ENCODE assay signal across 24 cellular contexts in genomic region chr14:42307239-42307825, GRCh38.
"Had no signal": no experiment of that assay in that cellular context is flagged by ENCODE, and none has a peak within 500 bp of the region (broad histone marks: within the 10 kb centered on the region; RNA-seq: fewer than 3 reads in every experiment).

No MANE protein-coding gene starts in this region.

- H3K27ac ChIP-seq: dorsolateral prefrontal cortex, epithelial cell of prostate, gastrocnemius medialis, lower lobe of right lung, ovary, psoas muscle, skin epidermis, spleen, thoracic aorta, transverse colon, upper lobe of right lung, uterus had no signal

- H3K36me3 ChIP-seq: gastrocnemius medialis, lower lobe of right lung, ovary, spleen, thoracic aorta, transverse colon, upper lobe of right lung, uterus had no signal

- H3K9me3 ChIP-seq: gastrocnemius medialis, ovary had no signal

- H3K27me3 ChIP-seq: dorsolateral prefrontal cortex, gastrocnemius medialis, ovary, spleen, transverse colon, upper lobe of right lung, uterus had no signal

- H3K4me3 ChIP-seq: dorsolateral prefrontal cortex, gastrocnemius medialis, lower lobe of right lung, ovary, psoas muscle, skin epidermis, spleen, thoracic aorta, transverse colon, upper lobe of right lung, uterus had no signal

- ATAC-seq: esophagus mucosa; gastrocnemius medialis; left ventricle myocardium superior; lower lobe of right lung; natural killer cell; psoas muscle; right cardiac atrium; stimulated activated naive B cell treated with anti-CD40 and anti-IgM and Interleukin-4, amounts not matched to agents 10 μg/mL and 1 μg/mL and 100 μg/mL, for 72 hours; upper lobe of right lung had no signal

- DNase-seq: dorsolateral prefrontal cortex; effector CD4-positive, alpha-beta T cell; foreskin fibroblast; gastrocnemius medialis; head of caudate nucleus; left ventricle myocardium superior; lower lobe of right lung; natural killer cell; occipital lobe; ovary; posterior cingulate gyrus; psoas muscle; right cardiac atrium; spleen; stimulated activated CD4-positive, alpha-beta T cell treated with anti-CD3 and anti-CD28 coated beads, Interleukin-2, amount 100 ng/mL, for 48 hours; stimulated activated naive B cell treated with anti-CD40 and anti-IgM and Interleukin-4, amounts not matched to agents 10 μg/mL and 1 μg/mL and 100 μg/mL, for 72 hours; transverse colon; upper lobe of right lung; uterus had no signal

- H3K27me3 Mint-ChIP-seq: stimulated activated naive B cell treated with anti-CD40 and anti-IgM and Interleukin-4, amounts not matched to agents 10 μg/mL and 1 μg/mL and 100 μg/mL, for 72 hours; stimulated activated naive CD8-positive, alpha-beta T cell treated with anti-CD3 and anti-CD28 coated beads, Interleukin-15, Interleukin-2, amounts not matched to agents 100 ng/mL and 50 ng/mL, for 24 hours had no signal

- H3K4me3 Mint-ChIP-seq: natural killer cell; stimulated activated naive B cell treated with anti-CD40 and anti-IgM and Interleukin-4, amounts not matched to agents 10 μg/mL and 1 μg/mL and 100 μg/mL, for 72 hours; stimulated activated naive CD8-positive, alpha-beta T cell treated with anti-CD3 and anti-CD28 coated beads, Interleukin-15, Interleukin-2, amounts not matched to agents 100 ng/mL and 50 ng/mL, for 24 hours had no signal

- H3K4me1 ChIP-seq: gastrocnemius medialis, lower lobe of right lung, psoas muscle, spleen, transverse colon, upper lobe of right lung, uterus had no signal

- H3K27ac Mint-ChIP-seq: natural killer cell; stimulated activated naive B cell treated with anti-CD40 and anti-IgM and Interleukin-4, amounts not matched to agents 10 μg/mL and 1 μg/mL and 100 μg/mL, for 72 hours; stimulated activated naive CD8-positive, alpha-beta T cell treated with anti-CD3 and anti-CD28 coated beads, Interleukin-15, Interleukin-2, amounts not matched to agents 100 ng/mL and 50 ng/mL, for 24 hours had no signal

- H3K36me3 Mint-ChIP-seq: stimulated activated naive B cell treated with anti-CD40 and anti-IgM and Interleukin-4, amounts not matched to agents 10 μg/mL and 1 μg/mL and 100 μg/mL, for 72 hours had no signal

- H3K4me1 Mint-ChIP-seq: natural killer cell; stimulated activated naive B cell treated with anti-CD40 and anti-IgM and Interleukin-4, amounts not matched to agents 10 μg/mL and 1 μg/mL and 100 μg/mL, for 72 hours had no signal
